26 cellular contexts compared by ENCODE assay signal in the genomic region with DNA sequence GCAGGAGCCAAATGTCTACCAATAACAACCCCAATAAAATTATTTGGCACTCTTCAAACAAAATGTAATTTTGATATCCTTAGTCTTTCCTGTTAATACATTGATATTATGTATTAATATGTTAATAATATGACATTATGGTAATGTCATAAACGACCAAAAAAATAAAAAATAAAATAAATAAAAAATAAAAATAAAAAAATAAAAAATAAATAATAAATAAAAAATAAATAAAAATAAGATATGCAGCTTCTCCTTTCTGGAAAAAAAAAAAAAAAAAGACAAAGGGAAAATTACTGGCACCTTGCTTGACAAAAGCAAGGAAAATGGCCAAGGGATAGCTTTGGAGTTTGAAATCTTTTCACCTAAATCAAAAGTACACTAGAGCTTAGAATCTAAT.
"Had no signal": no experiment of that assay in that cellular context is flagged by ENCODE, and none has a peak within 500 bp of the region (broad histone marks: within the 10 kb centered on the region; RNA-seq: fewer than 3 reads in every experiment).

No MANE protein-coding gene starts in this region.

- H3K9me3 ChIP-seq: gastrocnemius medialis, mucosa of descending colon, right lobe of liver, suprapubic skin, transverse colon had no signal

- H3K4me3 ChIP-seq: coronary artery, gastrocnemius medialis, lung, mucosa of descending colon, right lobe of liver, smooth muscle cell, suprapubic skin, transverse colon had no signal

- H3K9me3 Mint-ChIP-seq: memory B cell, mesothelial cell of epicardium, nephron had no signal

- H3K4me1 ChIP-seq: gastrocnemius medialis, parathyroid adenoma, right lobe of liver, suprapubic skin, transverse colon had no signal

- H3K27ac ChIP-seq: coronary artery, gastrocnemius medialis, parathyroid adenoma, right lobe of liver, suprapubic skin, transverse colon had no signal

- H3K4me1 Mint-ChIP-seq: central memory CD8-positive, alpha-beta T cell; memory B cell; mesothelial cell of epicardium; naive B cell; nephron; stimulated activated naive CD8-positive, alpha-beta T cell treated with anti-CD3 and anti-CD28 coated beads, Interleukin-15, amount 100 ng/mL, for 72 hours had no signal

- H3K27me3 ChIP-seq: gastrocnemius medialis, right lobe of liver, suprapubic skin, transverse colon had no signal

- H3K27me3 Mint-ChIP-seq: central memory CD8-positive, alpha-beta T cell; memory B cell; progenitor cell of endocrine pancreas; stimulated activated naive CD8-positive, alpha-beta T cell treated with anti-CD3 and anti-CD28 coated beads, Interleukin-15, amount 100 ng/mL, for 72 hours had no signal

- H3K4me2 ChIP-seq: smooth muscle cell had no signal

- H3K36me3 Mint-ChIP-seq: memory B cell, mesothelial cell of epicardium, naive B cell had no signal

- H3K36me3 ChIP-seq: gastrocnemius medialis, right lobe of liver, suprapubic skin, transverse colon had no signal

- DNase-seq: dermis blood vessel endothelial cell; effector memory CD4-positive, alpha-beta T cell; gastrocnemius medialis; head of caudate nucleus; mucosa of descending colon; naive B cell; nucleus accumbens; right lobe of liver; stimulated activated CD4-positive, alpha-beta T cell treated with anti-CD3 and anti-CD28 coated beads, Interleukin-12 subunit alpha, Interleukin-12 subunit beta, amount 100 ng/mL, for 4 hours; stimulated activated CD4-positive, alpha-beta T cell treated with anti-CD3 and anti-CD28 coated beads, Interleukin-1b, Interleukin-23, amount 100 ng/mL, for 48 hours; stimulated activated CD4-positive, alpha-beta T cell treated with anti-CD3 and anti-CD28 coated beads, Interleukin-4, amount 100 ng/mL, for 1 hour; stimulated activated CD8-positive, alpha-beta memory T cell treated with anti-CD3 and anti-CD28 coated beads, Interleukin-4, amount 100 ng/mL, for 48 hours; stimulated activated naive CD4-positive, alpha-beta T cell; stimulated activated naive CD8-positive, alpha-beta T cell treated with anti-CD3 and anti-CD28 coated beads, Interleukin-15, amount 100 ng/mL, for 72 hours; transverse colon had no signal

- H3K79me2 ChIP-seq: parathyroid adenoma had no signal

- H3K9ac ChIP-seq: parathyroid adenoma had no signal

- H3K27ac Mint-ChIP-seq: memory B cell; mesothelial cell of epicardium; naive B cell; nephron; progenitor cell of endocrine pancreas; stimulated activated naive CD8-positive, alpha-beta T cell treated with anti-CD3 and anti-CD28 coated beads, Interleukin-15, amount 100 ng/mL, for 72 hours had no signal

- H2AFZ ChIP-seq: parathyroid adenoma had no signal

- H3K4me3 Mint-ChIP-seq: central memory CD8-positive, alpha-beta T cell; memory B cell; mesothelial cell of epicardium; naive B cell; nephron; stimulated activated naive CD8-positive, alpha-beta T cell treated with anti-CD3 and anti-CD28 coated beads, Interleukin-15, amount 100 ng/mL, for 72 hours had no signal

- ATAC-seq: gastrocnemius medialis; left lobe of liver; right lobe of liver; stimulated activated naive CD8-positive, alpha-beta T cell treated with anti-CD3 and anti-CD28 coated beads, Interleukin-15, amount 100 ng/mL, for 72 hours had no signal
